ENCODE assay signal across 19 cellular contexts in genomic region chr1:45381243-45381642, GRCh38. TPM values are rescaled to one million over a fixed set of nuclear protein-coding genes. Genes with fewer than 3 reads are reported as not detected.
"Had no signal": no experiment of that assay in that cellular context is flagged by ENCODE, and none has a peak within 500 bp of the region (broad histone marks: within the 10 kb centered on the region; RNA-seq: fewer than 3 reads in every experiment).

No MANE protein-coding gene starts in this region.

- H3K36me3 ChIP-seq: heart right ventricle, uterus had no signal

- H3K4me3 ChIP-seq: heart right ventricle, testis, uterus had no signal

- H3K27me3 ChIP-seq: heart right ventricle, testis, uterus had no signal

- H3K9me3 ChIP-seq: heart right ventricle, testis, uterus had no signal

- H3K4me1 ChIP-seq: testis, uterus had no signal

- FAIRE-seq: colon had no signal

- H3K27ac ChIP-seq: heart right ventricle, testis, uterus had no signal

- DNase-seq: activated CD4-positive, alpha-beta memory T cell treated with anti-CD3 and anti-CD28 coated beads, Interleukin-2, amount 10 ng/mL, durations not matched to agents 7 days and 5 days; activated CD4-positive, alpha-beta T cell treated with anti-CD3 and anti-CD28 coated beads for 1 hour; activated CD4-positive, alpha-beta T cell treated with anti-CD3 and anti-CD28 coated beads, Interleukin-2, amount 10 ng/mL, durations not matched to agents 7 days and 5 days; activated naive CD8-positive, alpha-beta T cell treated with anti-CD3 and anti-CD28 coated beads, Interleukin-2, amount 50 U/mL, for 24 hours; activated T-cell treated with anti-CD3 and anti-CD28 coated beads, Interleukin-2, amount 50 U/mL, for 4 hours; dermis blood vessel endothelial cell; effector CD4-positive, alpha-beta T cell; erythroblast; foreskin fibroblast; heart right ventricle; left cardiac atrium; left ventricle myocardium superior; posterior cingulate gyrus; right cardiac atrium; stimulated activated CD4-positive, alpha-beta T cell treated with anti-CD3 and anti-CD28 coated beads, Interleukin-4, amount 100 ng/mL, for 1 hour; stimulated activated naive CD8-positive, alpha-beta T cell treated with anti-CD3 and anti-CD28 coated beads, Interleukin-15, Interleukin-2, amounts not matched to agents 100 U/mL and 50 U/mL, for 24 hours; testis; uterus had no signal

RNA-seq across cellular contexts. Expression of gene HPDL, which starts 54.5 kb away (rescaled TPM):
- total RNA-seq: left ventricle myocardium superior had no signal
